ENCODE assay signal across 1 cellular context in the genomic region with DNA sequence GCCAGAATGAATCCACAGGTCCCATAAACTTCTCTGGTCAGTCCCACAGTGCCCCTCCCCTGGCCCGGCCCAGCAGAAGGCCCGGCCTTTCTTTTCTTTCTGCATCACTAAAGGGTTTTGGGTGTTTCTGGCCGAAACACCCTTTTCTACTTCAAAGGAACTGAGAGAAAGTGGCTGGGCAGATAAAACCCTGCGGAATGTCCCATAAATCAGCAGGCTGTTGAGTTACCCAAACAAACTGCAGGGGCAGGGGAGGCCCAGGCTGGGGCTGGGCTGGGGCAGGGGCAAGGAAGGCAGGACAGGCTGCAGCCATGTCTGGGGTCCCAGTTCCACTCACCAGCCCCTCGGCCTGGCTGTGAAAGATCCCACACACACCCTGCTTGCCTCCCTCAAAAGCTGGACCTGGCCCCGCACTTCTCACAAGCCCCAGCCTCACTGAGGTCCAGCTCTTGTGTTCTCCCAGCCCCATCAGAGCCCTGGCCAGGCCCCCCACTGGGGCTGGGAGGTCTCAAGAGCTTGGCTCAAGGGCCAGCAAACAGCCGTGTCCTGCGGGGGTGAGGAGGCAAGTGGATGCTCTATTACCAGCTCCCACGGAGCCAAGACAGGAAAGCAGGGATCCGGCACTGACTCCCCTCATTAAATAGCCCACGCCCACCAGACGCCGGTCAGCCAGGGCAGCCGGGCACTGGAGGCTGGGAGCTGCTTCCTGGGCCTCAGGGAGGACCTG.
TF ChIP-seq lines count a peak whose summit lies in the region.

No MANE protein-coding gene starts in this region.

TF ChIP-seq in HEK293, 187 proteins besides CTCF, POLR2A, EP300 and RAD21 (continued from another document):
- TF ChIP-seq, protein P1, sequence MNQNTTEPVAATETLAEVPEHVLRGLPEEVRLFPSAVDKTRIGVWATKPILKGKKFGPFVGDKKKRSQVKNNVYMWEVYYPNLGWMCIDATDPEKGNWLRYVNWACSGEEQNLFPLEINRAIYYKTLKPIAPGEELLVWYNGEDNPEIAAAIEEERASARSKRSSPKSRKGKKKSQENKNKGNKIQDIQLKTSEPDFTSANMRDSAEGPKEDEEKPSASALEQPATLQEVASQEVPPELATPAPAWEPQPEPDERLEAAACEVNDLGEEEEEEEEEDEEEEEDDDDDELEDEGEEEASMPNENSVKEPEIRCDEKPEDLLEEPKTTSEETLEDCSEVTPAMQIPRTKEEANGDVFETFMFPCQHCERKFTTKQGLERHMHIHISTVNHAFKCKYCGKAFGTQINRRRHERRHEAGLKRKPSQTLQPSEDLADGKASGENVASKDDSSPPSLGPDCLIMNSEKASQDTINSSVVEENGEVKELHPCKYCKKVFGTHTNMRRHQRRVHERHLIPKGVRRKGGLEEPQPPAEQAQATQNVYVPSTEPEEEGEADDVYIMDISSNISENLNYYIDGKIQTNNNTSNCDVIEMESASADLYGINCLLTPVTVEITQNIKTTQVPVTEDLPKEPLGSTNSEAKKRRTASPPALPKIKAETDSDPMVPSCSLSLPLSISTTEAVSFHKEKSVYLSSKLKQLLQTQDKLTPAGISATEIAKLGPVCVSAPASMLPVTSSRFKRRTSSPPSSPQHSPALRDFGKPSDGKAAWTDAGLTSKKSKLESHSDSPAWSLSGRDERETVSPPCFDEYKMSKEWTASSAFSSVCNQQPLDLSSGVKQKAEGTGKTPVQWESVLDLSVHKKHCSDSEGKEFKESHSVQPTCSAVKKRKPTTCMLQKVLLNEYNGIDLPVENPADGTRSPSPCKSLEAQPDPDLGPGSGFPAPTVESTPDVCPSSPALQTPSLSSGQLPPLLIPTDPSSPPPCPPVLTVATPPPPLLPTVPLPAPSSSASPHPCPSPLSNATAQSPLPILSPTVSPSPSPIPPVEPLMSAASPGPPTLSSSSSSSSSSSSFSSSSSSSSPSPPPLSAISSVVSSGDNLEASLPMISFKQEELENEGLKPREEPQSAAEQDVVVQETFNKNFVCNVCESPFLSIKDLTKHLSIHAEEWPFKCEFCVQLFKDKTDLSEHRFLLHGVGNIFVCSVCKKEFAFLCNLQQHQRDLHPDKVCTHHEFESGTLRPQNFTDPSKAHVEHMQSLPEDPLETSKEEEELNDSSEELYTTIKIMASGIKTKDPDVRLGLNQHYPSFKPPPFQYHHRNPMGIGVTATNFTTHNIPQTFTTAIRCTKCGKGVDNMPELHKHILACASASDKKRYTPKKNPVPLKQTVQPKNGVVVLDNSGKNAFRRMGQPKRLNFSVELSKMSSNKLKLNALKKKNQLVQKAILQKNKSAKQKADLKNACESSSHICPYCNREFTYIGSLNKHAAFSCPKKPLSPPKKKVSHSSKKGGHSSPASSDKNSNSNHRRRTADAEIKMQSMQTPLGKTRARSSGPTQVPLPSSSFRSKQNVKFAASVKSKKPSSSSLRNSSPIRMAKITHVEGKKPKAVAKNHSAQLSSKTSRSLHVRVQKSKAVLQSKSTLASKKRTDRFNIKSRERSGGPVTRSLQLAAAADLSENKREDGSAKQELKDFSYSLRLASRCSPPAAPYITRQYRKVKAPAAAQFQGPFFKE (tag by site-specific recombination; IDR thresholded peaks at IDR 0.05; ENCODE audit: borderline replicate concordance): no peak
- TF ChIP-seq, protein P2, sequence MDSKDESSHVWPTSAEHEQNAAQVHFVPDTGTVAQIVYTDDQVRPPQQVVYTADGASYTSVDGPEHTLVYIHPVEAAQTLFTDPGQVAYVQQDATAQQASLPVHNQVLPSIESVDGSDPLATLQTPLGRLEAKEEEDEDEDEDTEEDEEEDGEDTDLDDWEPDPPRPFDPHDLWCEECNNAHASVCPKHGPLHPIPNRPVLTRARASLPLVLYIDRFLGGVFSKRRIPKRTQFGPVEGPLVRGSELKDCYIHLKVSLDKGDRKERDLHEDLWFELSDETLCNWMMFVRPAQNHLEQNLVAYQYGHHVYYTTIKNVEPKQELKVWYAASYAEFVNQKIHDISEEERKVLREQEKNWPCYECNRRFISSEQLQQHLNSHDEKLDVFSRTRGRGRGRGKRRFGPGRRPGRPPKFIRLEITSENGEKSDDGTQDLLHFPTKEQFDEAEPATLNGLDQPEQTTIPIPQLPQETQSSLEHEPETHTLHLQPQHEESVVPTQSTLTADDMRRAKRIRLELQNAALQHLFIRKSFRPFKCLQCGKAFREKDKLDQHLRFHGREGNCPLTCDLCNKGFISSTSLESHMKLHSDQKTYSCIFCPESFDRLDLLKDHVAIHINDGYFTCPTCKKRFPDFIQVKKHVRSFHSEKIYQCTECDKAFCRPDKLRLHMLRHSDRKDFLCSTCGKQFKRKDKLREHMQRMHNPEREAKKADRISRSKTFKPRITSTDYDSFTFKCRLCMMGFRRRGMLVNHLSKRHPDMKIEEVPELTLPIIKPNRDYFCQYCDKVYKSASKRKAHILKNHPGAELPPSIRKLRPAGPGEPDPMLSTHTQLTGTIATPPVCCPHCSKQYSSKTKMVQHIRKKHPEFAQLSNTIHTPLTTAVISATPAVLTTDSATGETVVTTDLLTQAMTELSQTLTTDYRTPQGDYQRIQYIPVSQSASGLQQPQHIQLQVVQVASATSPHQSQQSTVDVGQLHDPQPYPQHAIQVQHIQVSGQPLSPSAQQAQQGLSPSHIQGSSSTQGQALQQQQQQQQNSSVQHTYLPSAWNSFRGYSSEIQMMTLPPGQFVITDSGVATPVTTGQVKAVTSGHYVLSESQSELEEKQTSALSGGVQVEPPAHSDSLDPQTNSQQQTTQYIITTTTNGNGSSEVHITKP (tag by site-specific recombination; IDR thresholded peaks at IDR 0.05): peak; percentile 60
- TF ChIP-seq, protein P3, sequence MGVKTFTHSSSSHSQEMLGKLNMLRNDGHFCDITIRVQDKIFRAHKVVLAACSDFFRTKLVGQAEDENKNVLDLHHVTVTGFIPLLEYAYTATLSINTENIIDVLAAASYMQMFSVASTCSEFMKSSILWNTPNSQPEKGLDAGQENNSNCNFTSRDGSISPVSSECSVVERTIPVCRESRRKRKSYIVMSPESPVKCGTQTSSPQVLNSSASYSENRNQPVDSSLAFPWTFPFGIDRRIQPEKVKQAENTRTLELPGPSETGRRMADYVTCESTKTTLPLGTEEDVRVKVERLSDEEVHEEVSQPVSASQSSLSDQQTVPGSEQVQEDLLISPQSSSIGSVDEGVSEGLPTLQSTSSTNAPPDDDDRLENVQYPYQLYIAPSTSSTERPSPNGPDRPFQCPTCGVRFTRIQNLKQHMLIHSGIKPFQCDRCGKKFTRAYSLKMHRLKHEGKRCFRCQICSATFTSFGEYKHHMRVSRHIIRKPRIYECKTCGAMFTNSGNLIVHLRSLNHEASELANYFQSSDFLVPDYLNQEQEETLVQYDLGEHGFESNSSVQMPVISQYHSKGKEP (tag by site-specific recombination; IDR thresholded peaks at IDR 0.05): 0 out of 2 replicates have a peak, but pooled peaks have one; percentile 34
- 0 out of 2 replicates have a peak, but pooled peaks have one; percentile 22 for TF ChIP-seq ZNF561 (tag by site-specific recombination; IDR thresholded peaks at IDR 0.05; ENCODE audit: borderline replicate concordance)
- TF ChIP-seq GLIS2 (tag by site-specific recombination; IDR thresholded peaks at IDR 0.05): 0 out of 2 replicates have a peak, but pooled peaks have one; percentile 27
- peak; percentile 55 for TF ChIP-seq ZBTB8A (tag by site-specific recombination; IDR thresholded peaks at IDR 0.05)
- TF ChIP-seq, protein P4, sequence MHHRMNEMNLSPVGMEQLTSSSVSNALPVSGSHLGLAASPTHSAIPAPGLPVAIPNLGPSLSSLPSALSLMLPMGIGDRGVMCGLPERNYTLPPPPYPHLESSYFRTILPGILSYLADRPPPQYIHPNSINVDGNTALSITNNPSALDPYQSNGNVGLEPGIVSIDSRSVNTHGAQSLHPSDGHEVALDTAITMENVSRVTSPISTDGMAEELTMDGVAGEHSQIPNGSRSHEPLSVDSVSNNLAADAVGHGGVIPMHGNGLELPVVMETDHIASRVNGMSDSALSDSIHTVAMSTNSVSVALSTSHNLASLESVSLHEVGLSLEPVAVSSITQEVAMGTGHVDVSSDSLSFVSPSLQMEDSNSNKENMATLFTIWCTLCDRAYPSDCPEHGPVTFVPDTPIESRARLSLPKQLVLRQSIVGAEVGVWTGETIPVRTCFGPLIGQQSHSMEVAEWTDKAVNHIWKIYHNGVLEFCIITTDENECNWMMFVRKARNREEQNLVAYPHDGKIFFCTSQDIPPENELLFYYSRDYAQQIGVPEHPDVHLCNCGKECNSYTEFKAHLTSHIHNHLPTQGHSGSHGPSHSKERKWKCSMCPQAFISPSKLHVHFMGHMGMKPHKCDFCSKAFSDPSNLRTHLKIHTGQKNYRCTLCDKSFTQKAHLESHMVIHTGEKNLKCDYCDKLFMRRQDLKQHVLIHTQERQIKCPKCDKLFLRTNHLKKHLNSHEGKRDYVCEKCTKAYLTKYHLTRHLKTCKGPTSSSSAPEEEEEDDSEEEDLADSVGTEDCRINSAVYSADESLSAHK (tag by site-specific recombination; IDR thresholded peaks at IDR 0.05): peak; percentile 84
- TF ChIP-seq ZNF335 (tag by site-specific recombination; conservative IDR thresholded peaks at IDR 0.05): no peak
- TF ChIP-seq SP3 (tag by site-specific recombination; IDR thresholded peaks at IDR 0.05): no peak
- peak; percentile 39 for TF ChIP-seq KLF1 (tag by site-specific recombination; IDR thresholded peaks at IDR 0.05)
- TF ChIP-seq, protein P5, sequence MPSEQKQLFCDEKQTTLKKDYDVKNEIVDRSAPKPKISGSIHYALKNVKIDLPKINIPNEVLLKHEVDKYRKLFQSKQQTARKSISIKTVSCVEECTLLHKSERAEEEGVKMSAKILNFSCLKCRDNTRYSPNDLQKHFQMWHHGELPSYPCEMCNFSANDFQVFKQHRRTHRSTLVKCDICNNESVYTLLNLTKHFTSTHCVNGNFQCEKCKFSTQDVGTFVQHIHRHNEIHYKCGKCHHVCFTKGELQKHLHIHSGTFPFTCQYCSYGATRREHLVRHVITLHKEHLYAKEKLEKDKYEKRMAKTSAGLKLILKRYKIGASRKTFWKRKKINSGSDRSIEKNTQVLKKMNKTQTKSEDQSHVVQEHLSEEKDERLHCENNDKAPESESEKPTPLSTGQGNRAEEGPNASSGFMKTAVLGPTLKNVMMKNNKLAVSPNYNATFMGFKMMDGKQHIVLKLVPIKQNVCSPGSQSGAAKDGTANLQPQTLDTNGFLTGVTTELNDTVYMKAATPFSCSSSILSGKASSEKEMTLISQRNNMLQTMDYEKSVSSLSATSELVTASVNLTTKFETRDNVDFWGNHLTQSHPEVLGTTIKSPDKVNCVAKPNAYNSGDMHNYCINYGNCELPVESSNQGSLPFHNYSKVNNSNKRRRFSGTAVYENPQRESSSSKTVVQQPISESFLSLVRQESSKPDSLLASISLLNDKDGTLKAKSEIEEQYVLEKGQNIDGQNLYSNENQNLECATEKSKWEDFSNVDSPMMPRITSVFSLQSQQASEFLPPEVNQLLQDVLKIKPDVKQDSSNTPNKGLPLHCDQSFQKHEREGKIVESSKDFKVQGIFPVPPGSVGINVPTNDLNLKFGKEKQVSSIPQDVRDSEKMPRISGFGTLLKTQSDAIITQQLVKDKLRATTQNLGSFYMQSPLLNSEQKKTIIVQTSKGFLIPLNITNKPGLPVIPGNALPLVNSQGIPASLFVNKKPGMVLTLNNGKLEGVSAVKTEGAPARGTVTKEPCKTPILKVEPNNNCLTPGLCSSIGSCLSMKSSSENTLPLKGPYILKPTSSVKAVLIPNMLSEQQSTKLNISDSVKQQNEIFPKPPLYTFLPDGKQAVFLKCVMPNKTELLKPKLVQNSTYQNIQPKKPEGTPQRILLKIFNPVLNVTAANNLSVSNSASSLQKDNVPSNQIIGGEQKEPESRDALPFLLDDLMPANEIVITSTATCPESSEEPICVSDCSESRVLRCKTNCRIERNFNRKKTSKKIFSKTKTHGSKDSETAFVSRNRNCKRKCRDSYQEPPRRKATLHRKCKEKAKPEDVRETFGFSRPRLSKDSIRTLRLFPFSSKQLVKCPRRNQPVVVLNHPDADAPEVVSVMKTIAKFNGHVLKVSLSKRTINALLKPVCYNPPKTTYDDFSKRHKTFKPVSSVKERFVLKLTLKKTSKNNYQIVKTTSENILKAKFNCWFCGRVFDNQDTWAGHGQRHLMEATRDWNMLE (tag by site-specific recombination; conservative IDR thresholded peaks at IDR 0.05; ENCODE audit: low read depth): no peak
- TF ChIP-seq, protein P6, sequence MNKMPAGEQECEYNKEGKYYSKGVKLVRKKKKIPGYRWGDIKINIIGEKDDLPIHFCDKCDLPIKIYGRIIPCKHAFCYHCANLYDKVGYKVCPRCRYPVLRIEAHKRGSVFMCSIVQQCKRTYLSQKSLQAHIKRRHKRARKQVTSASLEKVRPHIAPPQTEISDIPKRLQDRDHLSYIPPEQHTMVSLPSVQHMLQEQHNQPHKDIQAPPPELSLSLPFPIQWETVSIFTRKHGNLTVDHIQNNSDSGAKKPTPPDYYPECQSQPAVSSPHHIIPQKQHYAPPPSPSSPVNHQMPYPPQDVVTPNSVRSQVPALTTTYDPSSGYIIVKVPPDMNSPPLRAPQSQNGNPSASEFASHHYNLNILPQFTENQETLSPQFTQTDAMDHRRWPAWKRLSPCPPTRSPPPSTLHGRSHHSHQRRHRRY (tag by site-specific recombination; IDR thresholded peaks at IDR 0.05): no peak
- TF ChIP-seq ZIC2 (tag by site-specific recombination; IDR thresholded peaks at IDR 0.05): peak; percentile 86
- TF ChIP-seq ZNF138 (tag by site-specific recombination; IDR thresholded peaks at IDR 0.05; ENCODE audit: borderline replicate concordance): no peak
- TF ChIP-seq ZNF670 (tag by site-specific recombination; IDR thresholded peaks at IDR 0.05; ENCODE audit: low read depth): no peak
- TF ChIP-seq FEZF1 (tag by site-specific recombination; IDR thresholded peaks at IDR 0.05): peak; percentile 70
- TF ChIP-seq, protein P7, sequence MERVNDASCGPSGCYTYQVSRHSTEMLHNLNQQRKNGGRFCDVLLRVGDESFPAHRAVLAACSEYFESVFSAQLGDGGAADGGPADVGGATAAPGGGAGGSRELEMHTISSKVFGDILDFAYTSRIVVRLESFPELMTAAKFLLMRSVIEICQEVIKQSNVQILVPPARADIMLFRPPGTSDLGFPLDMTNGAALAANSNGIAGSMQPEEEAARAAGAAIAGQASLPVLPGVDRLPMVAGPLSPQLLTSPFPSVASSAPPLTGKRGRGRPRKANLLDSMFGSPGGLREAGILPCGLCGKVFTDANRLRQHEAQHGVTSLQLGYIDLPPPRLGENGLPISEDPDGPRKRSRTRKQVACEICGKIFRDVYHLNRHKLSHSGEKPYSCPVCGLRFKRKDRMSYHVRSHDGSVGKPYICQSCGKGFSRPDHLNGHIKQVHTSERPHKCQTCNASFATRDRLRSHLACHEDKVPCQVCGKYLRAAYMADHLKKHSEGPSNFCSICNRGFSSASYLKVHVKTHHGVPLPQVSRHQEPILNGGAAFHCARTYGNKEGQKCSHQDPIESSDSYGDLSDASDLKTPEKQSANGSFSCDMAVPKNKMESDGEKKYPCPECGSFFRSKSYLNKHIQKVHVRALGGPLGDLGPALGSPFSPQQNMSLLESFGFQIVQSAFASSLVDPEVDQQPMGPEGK (tag by site-specific recombination; IDR thresholded peaks at IDR 0.05): peak; percentile 17; the same call in 1 of the 2 replicates
- TF ChIP-seq EGR2 (tag by site-specific recombination; IDR thresholded peaks at IDR 0.05; ENCODE audit: low read depth): peak; percentile 47; the same call in 1 of the 2 replicates
- TF ChIP-seq ZXDB (tag by site-specific recombination; IDR thresholded peaks at IDR 0.05): peak; percentile 93
- TF ChIP-seq ZNF596 (tag by site-specific recombination; IDR thresholded peaks at IDR 0.05): peak; percentile 20; the same call in 1 of the 2 replicates
- TF ChIP-seq ZNF843 (tag by site-specific recombination; IDR thresholded peaks at IDR 0.05): peak; percentile 48
- no peak for TF ChIP-seq PRDM1 (tag by site-specific recombination; IDR thresholded peaks at IDR 0.05)
- TF ChIP-seq, protein P8, sequence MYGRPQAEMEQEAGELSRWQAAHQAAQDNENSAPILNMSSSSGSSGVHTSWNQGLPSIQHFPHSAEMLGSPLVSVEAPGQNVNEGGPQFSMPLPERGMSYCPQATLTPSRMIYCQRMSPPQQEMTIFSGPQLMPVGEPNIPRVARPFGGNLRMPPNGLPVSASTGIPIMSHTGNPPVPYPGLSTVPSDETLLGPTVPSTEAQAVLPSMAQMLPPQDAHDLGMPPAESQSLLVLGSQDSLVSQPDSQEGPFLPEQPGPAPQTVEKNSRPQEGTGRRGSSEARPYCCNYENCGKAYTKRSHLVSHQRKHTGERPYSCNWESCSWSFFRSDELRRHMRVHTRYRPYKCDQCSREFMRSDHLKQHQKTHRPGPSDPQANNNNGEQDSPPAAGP (tag by site-specific recombination; IDR thresholded peaks at IDR 0.05): peak; percentile 75
- TF ChIP-seq ZNF24 (tag by site-specific recombination; IDR thresholded peaks at IDR 0.05): no peak
